1 cellular context compared by ENCODE assay signal in genomic region chr6:160226118-160226541, GRCh38.
TF ChIP-seq lines count a peak whose summit lies in the region.

No MANE protein-coding gene starts in this region.

TF ChIP-seq in HepG2, 621 proteins besides CTCF, POLR2A, EP300 and RAD21 (continued from another document):
- no peak for TF ChIP-seq MTA1 (CRISPR knock-in tag; IDR thresholded peaks at IDR 0.05; ENCODE audit: borderline replicate concordance)
- TF ChIP-seq ZNF670 (CRISPR knock-in tag; IDR thresholded peaks at IDR 0.05; ENCODE audit: borderline replicate concordance) = no peak
- TF ChIP-seq LRRFIP1 (CRISPR knock-in tag; conservative IDR thresholded peaks at IDR 0.05) = no peak
- no peak for TF ChIP-seq GABPA (IDR thresholded peaks at IDR 0.05; ENCODE audit: low read depth, low read length)
- TF ChIP-seq GABPA (CRISPR knock-in tag; IDR thresholded peaks at IDR 0.05; ENCODE audit: low read depth) = no peak
- TF ChIP-seq ZNF883 (CRISPR knock-in tag; IDR thresholded peaks at IDR 0.05; ENCODE audit: not compliant biosample characterization) = no peak
- no peak for TF ChIP-seq AGO1 (IDR thresholded peaks at IDR 0.05; ENCODE audit: low read depth, low read length, poor library complexity, severe bottlenecking)
- TF ChIP-seq, protein P1, sequence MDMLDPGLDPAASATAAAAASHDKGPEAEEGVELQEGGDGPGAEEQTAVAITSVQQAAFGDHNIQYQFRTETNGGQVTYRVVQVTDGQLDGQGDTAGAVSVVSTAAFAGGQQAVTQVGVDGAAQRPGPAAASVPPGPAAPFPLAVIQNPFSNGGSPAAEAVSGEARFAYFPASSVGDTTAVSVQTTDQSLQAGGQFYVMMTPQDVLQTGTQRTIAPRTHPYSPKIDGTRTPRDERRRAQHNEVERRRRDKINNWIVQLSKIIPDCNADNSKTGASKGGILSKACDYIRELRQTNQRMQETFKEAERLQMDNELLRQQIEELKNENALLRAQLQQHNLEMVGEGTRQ (IDR thresholded peaks at IDR 0.05; ENCODE audit: low read depth, low read length) = no peak
- TF ChIP-seq, protein P1 (CRISPR knock-in tag; IDR thresholded peaks at IDR 0.05; ENCODE audit: borderline replicate concordance) = no peak
TF ChIP-seq in HepG2: peak in this region for 0.
